In genomic region chr1:156338180-156338973, GRCh38 we compare ENCODE assay signal across 9 cellular contexts. TPM values are rescaled to one million over a fixed set of nuclear protein-coding genes. Genes with fewer than 3 reads are reported as not detected.
DNase-seq lines count a peak whose midpoint lies in the region; ATAC-seq and TF ChIP-seq lines count a peak whose summit lies in the region.
"Had no signal": no experiment of that assay in that cellular context is flagged by ENCODE, and none has a peak within 500 bp of the region (broad histone marks: within the 10 kb centered on the region; RNA-seq: fewer than 3 reads in every experiment).

TSS of gene CCT3 (minus strand) at chr1:156338292. CDS start at chr1:156338184, 108 bp downstream.
TSS of gene TSACC (plus strand) at chr1:156338526. CDS start at chr1:156339758, 1,232 bp downstream.

- H3K4me1 Mint-ChIP-seq in activated B cell treated with CpG ODN at 0.5 μM for 24 hours, result peaks cover 40% of the 10 kb centered on the region

- TF ChIP-seq CTCF in AG09309 (IDR thresholded peaks at IDR 0.05; ENCODE audit: control insufficient read depth, insufficient read depth, low read depth, low read length, missing control alignments) (no peak), activated B cell treated with CpG ODN at 0.5 μM for 24 hours (IDR thresholded peaks at IDR 0.05) (no peak)

- CTCF ChIA-PET in activated B cell treated with CpG ODN at 0.5 μM for 24 hours (lab: Charles Lee), result interaction anchor here (1.6 kb wide), 1 partner anchor 19 kb away, joined by 4 read pairs; no protein-coding TSS in a partner anchor

- no peaks in the 10 kb centered on the region for H3K27me3 Mint-ChIP-seq in activated B cell treated with CpG ODN at 0.5 μM for 24 hours

- H3K27ac Mint-ChIP-seq in activated B cell treated with CpG ODN at 0.5 μM for 24 hours, result peak within 1 kb of the TSS; percentile 97

- DNase-seq in AG09309 (ENCODE audit: low read depth), result peak; percentile 99
- DNase-seq in NCI-H226, result peak; percentile 99
- DNase-seq in activated B cell treated with CpG ODN at 0.5 μM for 24 hours, result peak; percentile 99
- peak; percentile 100 for DNase-seq in central memory CD4-positive, alpha-beta T cell
- peak; percentile 99 for DNase-seq in inferior parietal cortex (ENCODE audit: extremely low spot score)
- DNase-seq in smooth muscle cell of the brain vasculature (ENCODE audit: low read depth, low spot score), result peak; percentile 99

- intact Hi-C loops in activated B cell treated with CpG ODN at 0.5 μM for 24 hours (cut with micrococcal nuclease), result loop anchor here (1.0 to 5.0 kb wide), 6 partner anchors 41 to 404 kb away; partner anchors contain the start of genes GLMP, KHDC4, LAMTOR2 and MEX3A

- peaks cover 46% of the 10 kb centered on the region for H3K36me3 Mint-ChIP-seq in activated B cell treated with CpG ODN at 0.5 μM for 24 hours (ENCODE audit: low read depth)

- ATAC-seq in GM19023 (IDR thresholded peaks at IDR 0.05; ENCODE audit: unreplicated experiment) (peak; percentile 95), HG03196 (IDR thresholded peaks at IDR 0.05; ENCODE audit: unreplicated experiment) (peak; percentile 96), activated B cell treated with CpG ODN at 0.5 μM for 24 hours (ENCODE audit: low read depth) (peak; percentile 95)

- H3K9me3 Mint-ChIP-seq in activated B cell treated with CpG ODN at 0.5 μM for 24 hours, result no peaks in the 10 kb centered on the region

- POLR2A ChIA-PET in activated B cell treated with CpG ODN at 0.5 μM for 24 hours (lab: Charles Lee), result interaction anchor here (0.5 to 1.2 kb wide), 5 partner anchors 56 to 429 kb away, joined by 3 to 5 read pairs (median 3); partner anchors contain the start of genes PRCC and SMG5

- H3K4me3 Mint-ChIP-seq in activated B cell treated with CpG ODN at 0.5 μM for 24 hours, result peak within 1 kb of the TSS; percentile 97

- peak within 1 kb of the TSS; percentile 56 for H3K4me3 ChIP-seq in AG09309 (ENCODE audit: control insufficient read depth, low read depth, low read length)

RNA-seq across cellular contexts. Expression of gene CCT3, which starts in this region (rescaled TPM):
- 255 and 260 TPM in 2 replicates for total RNA-seq in activated B cell treated with CpG ODN at 0.5 μM for 24 hours

RNA-seq across cellular contexts. Expression of gene TSACC, which starts in this region (rescaled TPM):
- total RNA-seq in activated B cell treated with CpG ODN at 0.5 μM for 24 hours, result 0.44 TPM in 1 of 2 replicates, not detected in the other
- total RNA-seq: T-helper 1 cell treated with Interleukin-12 subunit alpha and Interleukin-12 subunit beta and Interleukin-4 antibody, amounts not matched to agents 30 ng/mL and 1 ng/mL, for 36 hours had no signal

Comparison
In these comparisons a context has a peak if more than half of its experiments do, and no peak if none do; other contexts are left out.
1. Peak in every context shown above with its lines: DNase-seq, ATAC-seq and H3K4me3 ChIP-seq.